ENCODE assay signal across 18 cellular contexts in the genomic region with DNA sequence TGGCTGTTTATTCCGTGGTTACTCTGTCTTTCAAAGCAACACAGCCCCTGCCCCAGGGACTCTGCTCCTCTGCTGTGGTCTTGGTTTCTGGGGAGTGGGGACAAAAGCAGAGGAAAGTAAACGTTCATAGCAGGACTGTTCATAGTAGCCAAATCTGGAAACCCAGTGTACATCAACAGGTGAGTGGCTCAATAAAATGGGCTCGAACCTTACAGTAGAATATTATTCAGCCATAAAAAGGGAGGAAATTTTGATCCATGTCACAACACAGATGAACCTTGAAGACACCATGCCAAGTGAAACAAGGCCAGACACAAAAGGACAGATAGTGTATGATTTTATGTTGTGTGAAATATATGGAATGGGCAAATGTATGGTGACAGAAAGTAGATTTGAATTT.
DNase-seq lines count a peak whose midpoint lies in the region; ATAC-seq, FAIRE-seq and TF ChIP-seq lines count a peak whose summit lies in the region.
"Had no signal": no experiment of that assay in that cellular context is flagged by ENCODE, and none has a peak within 500 bp of the region (broad histone marks: within the 10 kb centered on the region; RNA-seq: fewer than 3 reads in every experiment).

No MANE protein-coding gene starts in this region.

- no peak overlapping the region; the same call in 1 of the 2 replicates for H2BK20ac ChIP-seq in IMR-90 (ENCODE audit: low read depth, low read length)

- H3K4me1 ChIP-seq in HEK293 (ENCODE audit: control insufficient read depth, insufficient read depth, low read length) (no peaks in the 10 kb centered on the region), IMR-90 (ENCODE audit: control insufficient read depth, insufficient read depth, low read length) (peaks cover 19% of the 10 kb centered on the region), thyroid gland (peaks cover 57 to 58% of the 10 kb centered on the region in 2 donors), right lobe of liver (no peaks in the 10 kb centered on the region), kidney (ENCODE audit: control insufficient read depth in 1 of 2, insufficient read depth in 1 of 2, low read depth in 1 of 2, low read length in 2 of 2) (peaks cover 5 to 8% of the 10 kb centered on the region in 2 donors)
- H3K4me1 ChIP-seq: Caco-2 had no signal

- TF ChIP-seq RAD21 in IMR-90 (IDR thresholded peaks at IDR 0.05; ENCODE audit: low read length): no peak

- H2BK120ac ChIP-seq in IMR-90 (ENCODE audit: low read depth, low read length): no peak overlapping the region

- no peak overlapping the region for H2BK15ac ChIP-seq in IMR-90 (ENCODE audit: low read depth, low read length)

- H3K18ac ChIP-seq in IMR-90 (ENCODE audit: low read depth, low read length): no peak overlapping the region

- H3K14ac ChIP-seq in IMR-90 (replicated peaks; ENCODE audit: low read depth, low read length): no peak overlapping the region

- 0 out of 2 replicates have a peak overlapping the region, but pooled peaks have one; percentile 20 for H4K91ac ChIP-seq in IMR-90 (ENCODE audit: insufficient read depth, low read depth, low read length)

- H3K79me1 ChIP-seq in IMR-90 (ENCODE audit: low read depth in 1 of 2, low read length in 2 of 2): peaks cover 49 to 79% of the 10 kb centered on the region in 2 experiments

- CTCF ChIA-PET in HEK293 (lab: Yijun Ruan, JAX): interaction anchor here (0.8 kb wide), 1 partner anchor 314 kb away, joined by 3 read pairs; no protein-coding TSS in a partner anchor
- CTCF ChIA-PET in IMR-90 (lab: Yijun Ruan, JAX): no interaction called here
- CTCF ChIA-PET in WTC11 (lab: Charles Lee): no interaction called here

- H3K27ac Mint-ChIP-seq in WTC11: peak overlapping the region; percentile 11; the same call in 1 of the 2 replicates
- no peak overlapping the region for H3K27ac Mint-ChIP-seq in stimulated activated effector memory CD8-positive, alpha-beta T cell treated with anti-CD3 and anti-CD28 coated beads, Interleukin-12 subunit alpha, Interleukin-12 subunit beta, amount 100 ng/mL, for 72 hours
- H3K27ac Mint-ChIP-seq: CD4-positive, alpha-beta memory T cell had no signal

- no peaks in the 10 kb centered on the region for H3K4me1 Mint-ChIP-seq in WTC11
- H3K4me1 Mint-ChIP-seq in stimulated activated effector memory CD8-positive, alpha-beta T cell treated with anti-CD3 and anti-CD28 coated beads, Interleukin-12 subunit alpha, Interleukin-12 subunit beta, amount 100 ng/mL, for 72 hours: peaks cover 5% of the 10 kb centered on the region

- H3K36me3 ChIP-seq in HEK293 (ENCODE audit: control insufficient read depth in 2 of 2, insufficient read depth in 1 of 2, low read length in 2 of 2): peaks cover 31 to 92% of the 10 kb centered on the region in 2 experiments
- peaks cover 63% of the 10 kb centered on the region for H3K36me3 ChIP-seq in IMR-90 (ENCODE audit: control insufficient read depth, insufficient read depth, low read length)
- H3K36me3 ChIP-seq in thyroid gland: peaks cover 5 to 17% of the 10 kb centered on the region in 2 donors
- H3K36me3 ChIP-seq in right lobe of liver: no peaks in the 10 kb centered on the region
- peaks cover 39 to 62% of the 10 kb centered on the region in 2 donors for H3K36me3 ChIP-seq in kidney (ENCODE audit: control insufficient read depth in 1 of 2, insufficient read depth in 2 of 2, low read length in 2 of 2)

- H3K27me3 ChIP-seq in IMR-90 (ENCODE audit: control insufficient read depth, insufficient read depth, low read length) (no peaks in the 10 kb centered on the region), thyroid gland (no peaks in the 10 kb centered on the region), right lobe of liver (no peaks in the 10 kb centered on the region)

- H4K20me1 ChIP-seq in IMR-90 (ENCODE audit: insufficient read depth, low read length): 0 out of 2 replicates have a peak, but pooled peaks cover 4% of the 10 kb centered on the region

- H4K5ac ChIP-seq in IMR-90 (ENCODE audit: low read depth, low read length): no peak overlapping the region

- no peak overlapping the region for H3K23ac ChIP-seq in IMR-90 (ENCODE audit: low read depth, low read length)

- H3K56ac ChIP-seq in IMR-90 (ENCODE audit: extremely low read depth, insufficient read depth, low read length): no peak overlapping the region

- H3K4me2 ChIP-seq in IMR-90 (ENCODE audit: low read depth, low read length): no peak overlapping the region

- H3K9me3 ChIP-seq in HEK293 (ENCODE audit: control insufficient read depth, insufficient read depth, low read depth, low read length) (no peaks in the 10 kb centered on the region), IMR-90 (ENCODE audit: control insufficient read depth, insufficient read depth, low read length) (no peaks in the 10 kb centered on the region), thyroid gland (no peaks in the 10 kb centered on the region), right lobe of liver (no peaks in the 10 kb centered on the region), kidney (ENCODE audit: control insufficient read depth in 1 of 2, low read length in 2 of 2) (no peaks in the 10 kb centered on the region)
- H3K9me3 ChIP-seq: Caco-2 had no signal

- intact Hi-C loops in IMR-90 (cut with micrococcal nuclease) (no loop called here), thyroid gland (cut with DNase I) (no loop called here), right lobe of liver (cut with DNase I) (no loop called here), kidney (cut with DNase I) (no loop called here)

- no peak for TF ChIP-seq CTCF in HEK293 (tag by site-specific recombination; IDR thresholded peaks at IDR 0.05)
- TF ChIP-seq CTCF in IMR-90 (conservative IDR thresholded peaks at IDR 0.05; ENCODE audit: low read depth, low read length): no peak
- no peak for TF ChIP-seq CTCF in WTC11 (IDR thresholded peaks at IDR 0.05)
- no peak for TF ChIP-seq CTCF in thyroid gland (IDR thresholded peaks at IDR 0.05)
- TF ChIP-seq CTCF in right lobe of liver (IDR thresholded peaks at IDR 0.05): no peak
- TF ChIP-seq CTCF in kidney (IDR thresholded peaks at IDR 0.05; ENCODE audit: borderline replicate concordance, extremely low read depth, insufficient read depth): no peak

- peaks cover 70% of the 10 kb centered on the region for H3K36me3 Mint-ChIP-seq in WTC11
- H3K36me3 Mint-ChIP-seq in stimulated activated effector memory CD8-positive, alpha-beta T cell treated with anti-CD3 and anti-CD28 coated beads, Interleukin-12 subunit alpha, Interleukin-12 subunit beta, amount 100 ng/mL, for 72 hours: peaks cover 6% of the 10 kb centered on the region

- H2AK5ac ChIP-seq in IMR-90 (ENCODE audit: low read depth, low read length): peak overlapping the region; percentile 79; the same call in 1 of the 2 replicates

- peak overlapping the region in 1 of 2 experiments; percentile 86; a peak in 1 of 4 replicates for H4K8ac ChIP-seq in IMR-90 (ENCODE audit: low read depth in 2 of 2, low read length in 2 of 2)

- ATAC-seq in IMR-90 (ENCODE audit: low read depth): no peak
- ATAC-seq in WTC11: no peak
- no peak for ATAC-seq in stimulated activated effector memory CD8-positive, alpha-beta T cell treated with anti-CD3 and anti-CD28 coated beads, Interleukin-12 subunit alpha, Interleukin-12 subunit beta, amount 100 ng/mL, for 72 hours
- no peak for ATAC-seq in right lobe of liver

- peaks cover 34% of the 10 kb centered on the region for H3K9me1 ChIP-seq in IMR-90 (ENCODE audit: insufficient read depth, low read length)

- H3K9ac ChIP-seq in IMR-90 (ENCODE audit: low read depth, low read length): no peak overlapping the region
- H3K9ac ChIP-seq in kidney (ENCODE audit: low read length in 2 of 2): no peak overlapping the region
- H3K9ac ChIP-seq: GM23248 had no signal

- BruUV-seq in IMR-90 (replicated peaks; lab: Mats Ljungman, UMichigan): no TSS peak

- H3K9me3 Mint-ChIP-seq in WTC11: no peaks in the 10 kb centered on the region
- no peaks in the 10 kb centered on the region for H3K9me3 Mint-ChIP-seq in stimulated activated effector memory CD8-positive, alpha-beta T cell treated with anti-CD3 and anti-CD28 coated beads, Interleukin-12 subunit alpha, Interleukin-12 subunit beta, amount 100 ng/mL, for 72 hours
- H3K9me3 Mint-ChIP-seq: CD4-positive, alpha-beta memory T cell had no signal

- WGBS in IMR-90 (ENCODE audit: extremely low coverage in 2 of 2, insufficient read length in 1 of 2), 2 experiments: no CpG with 5 or more reads among the region's 3 CpGs
- WGBS in thyroid gland, 2 donors: 76 to 77% methylated on average over 3 of the region's 3 CpGs
- WGBS in right lobe of liver (ENCODE audit: insufficient coverage, low coverage, low lambda C conversion rate, missing lambda C conversion rate): 65% methylated on average over 3 of the region's 3 CpGs

- in situ Hi-C loops in IMR-90 (cut with MboI; ENCODE audit: low sequenced_read_pairs): loop anchor here (25.0 kb wide), 1 partner anchor 130 kb away; no protein-coding TSS in a partner anchor

- dilution Hi-C loops in IMR-90 (cut with HindIII; ENCODE audit: low sequenced_read_pairs, unreplicated experiment): no loop called here

- H3K4ac ChIP-seq in IMR-90 (ENCODE audit: low read depth, low read length): peak overlapping the region; percentile 94; the same call in 1 of the 2 replicates

- H3K4me3 Mint-ChIP-seq in WTC11: no peak overlapping the region
- no peak overlapping the region for H3K4me3 Mint-ChIP-seq in stimulated activated effector memory CD8-positive, alpha-beta T cell treated with anti-CD3 and anti-CD28 coated beads, Interleukin-12 subunit alpha, Interleukin-12 subunit beta, amount 100 ng/mL, for 72 hours
- H3K4me3 Mint-ChIP-seq: CD4-positive, alpha-beta memory T cell had no signal

- H3K27me3 Mint-ChIP-seq in WTC11 (ENCODE audit: low read depth): no peaks in the 10 kb centered on the region
- H3K27me3 Mint-ChIP-seq: CD4-positive, alpha-beta memory T cell had no signal

- no peak for TF ChIP-seq POLR2A in IMR-90 (IDR thresholded peaks at IDR 0.05; ENCODE audit: low read depth, low read length)
- no peak for TF ChIP-seq POLR2A in thyroid gland (IDR thresholded peaks at IDR 0.05)
- no peak for TF ChIP-seq POLR2A in right lobe of liver (IDR thresholded peaks at IDR 0.05)

- no peak overlapping the region for H2AFZ ChIP-seq in IMR-90 (replicated peaks; ENCODE audit: low read length, poor library complexity)
- H2AFZ ChIP-seq: GM23248 had no signal

- no peak for DNase-seq in IMR-90
- no peak for DNase-seq in WTC11 (ENCODE audit: low spot score)
- DNase-seq in thyroid gland: no peak
- no peak for DNase-seq in stimulated activated effector memory CD8-positive, alpha-beta T cell treated with anti-CD3 and anti-CD28 coated beads, Interleukin-12 subunit alpha, Interleukin-12 subunit beta, amount 100 ng/mL, for 72 hours (ENCODE audit: low spot score in 2 of 2)
- no peak for DNase-seq in right lobe of liver
- no peak for DNase-seq in kidney
- DNase-seq: C1 segment of cervical spinal cord; Caco-2; CD4-positive, alpha-beta memory T cell; DMS153; DND-41; GM23248; H7; HCEC 1CT had no signal

- no peak overlapping the region for H3K4me3 ChIP-seq in HEK293 (ENCODE audit: low read depth, low read length)
- no peak overlapping the region for H3K4me3 ChIP-seq in IMR-90 (ENCODE audit: insufficient read depth, low read depth, low read length)
- H3K4me3 ChIP-seq in thyroid gland (replicated peaks in 1 of 3): no peak overlapping the region
- no peak overlapping the region for H3K4me3 ChIP-seq in right lobe of liver
- H3K4me3 ChIP-seq in kidney (ENCODE audit: low read length in 2 of 2): no peak overlapping the region
- H3K4me3 ChIP-seq: GM23248 had no signal

- no peak overlapping the region for H3K27ac ChIP-seq in HEK293 (ENCODE audit: extremely low read depth, low read depth, low read length)
- no peak overlapping the region for H3K27ac ChIP-seq in IMR-90 (ENCODE audit: insufficient read depth, low read length)
- peak overlapping the region; percentile 92 to 95 (median 93) for H3K27ac ChIP-seq in thyroid gland
- H3K27ac ChIP-seq in right lobe of liver: no peak overlapping the region
- no peak overlapping the region for H3K27ac ChIP-seq in kidney (ENCODE audit: low read depth in 2 of 2, low read length in 2 of 2)
- H3K27ac ChIP-seq: GM23248 had no signal

- no peak overlapping the region for H2AK9ac ChIP-seq in IMR-90 (replicated peaks; ENCODE audit: low read depth, low read length, poor library complexity)

- POLR2A ChIA-PET in HEK293 (lab: Yijun Ruan, JAX) (no interaction called here), IMR-90 (lab: Charles Lee; ENCODE audit: unreplicated experiment) (no interaction called here), WTC11 (lab: Charles Lee) (no interaction called here)

- H2BK5ac ChIP-seq in IMR-90 (ENCODE audit: low read depth, low read length, poor library complexity, severe bottlenecking): no peak overlapping the region

- no peak for FAIRE-seq in kidney (lab: Jason Lieb, UNC)
- FAIRE-seq: G401.6, GM12892, H1 had no signal

Comparison
In these comparisons a context has a peak if more than half of its experiments do, and no peak if none do; other contexts are left out.
1. H3K27ac ChIP-seq: peak in thyroid gland (3 of 3); none in HEK293 (single experiment), IMR-90 (single experiment), right lobe of liver (0 of 3) and kidney (0 of 2).